In genomic region chr14:22549981-22550670, GRCh38 we compare ENCODE assay signal across 9 cellular contexts. TPM values are rescaled to one million over a fixed set of nuclear protein-coding genes. Genes with fewer than 3 reads are reported as not detected.
DNase-seq lines count a peak whose midpoint lies in the region; ATAC-seq and TF ChIP-seq lines count a peak whose summit lies in the region.
"Had no signal": no experiment of that assay in that cellular context is flagged by ENCODE, and none has a peak within 500 bp of the region (broad histone marks: within the 10 kb centered on the region; RNA-seq: fewer than 3 reads in every experiment).

No MANE protein-coding gene starts in this region.

- H3K9me3 ChIP-seq in SK-N-SH, result no peaks in the 10 kb centered on the region
- no peaks in the 10 kb centered on the region for H3K9me3 ChIP-seq in ovary
- no peaks in the 10 kb centered on the region for H3K9me3 ChIP-seq in breast epithelium

- H3K4me1 Mint-ChIP-seq in central memory CD8-positive, alpha-beta T cell, result peaks cover 95% of the 10 kb centered on the region

- 57% methylated on average over 10 of the region's 11 CpGs for WGBS in SK-N-SH (ENCODE audit: low lambda C conversion rate)
- 63 to 72% (median 69%) methylated on average over 11 of the region's 11 CpGs for WGBS in ovary, 3 donors

- H3K27ac ChIP-seq in SK-N-SH (ENCODE audit: low read depth in 2 of 2, low read length in 1 of 2), result peak overlapping the region in 1 of 2 experiments; percentile 34; a peak in 2 of 4 replicates
- H3K27ac ChIP-seq in ovary, result no peak overlapping the region
- peak overlapping the region in 1 of 2 donors; percentile 14 for H3K27ac ChIP-seq in breast epithelium
- H3K27ac ChIP-seq: parathyroid adenoma had no signal

- ATAC-seq in GM18508 (IDR thresholded peaks at IDR 0.05; ENCODE audit: insufficient read depth, unreplicated experiment), result peak; percentile 40
- ATAC-seq in HG02870 (IDR thresholded peaks at IDR 0.05; ENCODE audit: unreplicated experiment), result peak; percentile 63
- peak; percentile 68 for ATAC-seq in central memory CD8-positive, alpha-beta T cell (replicated peaks; ENCODE audit: extremely low read depth, poor library complexity, severe bottlenecking)

- peak overlapping the region; percentile 100 for H3K27ac Mint-ChIP-seq in central memory CD8-positive, alpha-beta T cell (ENCODE audit: low read depth)

- TF ChIP-seq EP300 in SK-N-SH (IDR thresholded peaks at IDR 0.05; ENCODE audit: borderline replicate concordance in 1 of 2, low read depth in 1 of 2, low read length in 1 of 2) (peak in 1 of 2 experiments; percentile 30; a peak in 1 of 4 replicates), ovary (IDR thresholded peaks at IDR 0.05) (no peak)

- H3K27me3 ChIP-seq in SK-N-SH (ENCODE audit: insufficient read depth), result no peaks in the 10 kb centered on the region
- H3K27me3 ChIP-seq in ovary, result no peaks in the 10 kb centered on the region
- no peaks in the 10 kb centered on the region for H3K27me3 ChIP-seq in breast epithelium

- peak overlapping the region; percentile 48 for H3K4me2 ChIP-seq in SK-N-SH

- H3K9me3 Mint-ChIP-seq in central memory CD8-positive, alpha-beta T cell, result no peaks in the 10 kb centered on the region

- POLR2A ChIA-PET in SK-N-SH (lab: Yijun Ruan, JAX), result no interaction called here

- peaks cover 90% of the 10 kb centered on the region for H3K36me3 Mint-ChIP-seq in central memory CD8-positive, alpha-beta T cell (ENCODE audit: insufficient read depth)

- H3F3A ChIP-seq in SK-N-SH (replicated peaks; ENCODE audit: insufficient read depth), result peaks cover 24% of the 10 kb centered on the region

- no peaks in the 10 kb centered on the region for H4K20me1 ChIP-seq in SK-N-SH (ENCODE audit: insufficient read depth)

- H3K4me3 Mint-ChIP-seq in central memory CD8-positive, alpha-beta T cell, result peak overlapping the region; percentile 77

- CTCF ChIA-PET in SK-N-SH (lab: Yijun Ruan, JAX), result interaction anchor here (1.1 to 10.3 kb wide), 4 partner anchors 18 to 303 kb away, joined by 3 to 116 read pairs (median 6); no protein-coding TSS in a partner anchor

- H3K27me3 Mint-ChIP-seq in central memory CD8-positive, alpha-beta T cell, result no peaks in the 10 kb centered on the region

- H3K9ac ChIP-seq in SK-N-SH, result no peak overlapping the region
- H3K9ac ChIP-seq: parathyroid adenoma had no signal

- H3K4me1 ChIP-seq in SK-N-SH (ENCODE audit: control insufficient read depth in 1 of 2, insufficient read depth in 2 of 2, low read depth in 1 of 2, low read length in 1 of 2) (peaks cover 0 to 53% of the 10 kb centered on the region in 2 experiments; a peak in 2 of 4 replicates), ovary (ENCODE audit: insufficient read depth) (peaks cover 2% of the 10 kb centered on the region), breast epithelium (no peaks in the 10 kb centered on the region)
- H3K4me1 ChIP-seq: parathyroid adenoma had no signal

- H3K79me2 ChIP-seq in SK-N-SH (ENCODE audit: insufficient read depth), result no peaks in the 10 kb centered on the region
- H3K79me2 ChIP-seq: parathyroid adenoma had no signal

- TF ChIP-seq RAD21 in SK-N-SH (IDR thresholded peaks at IDR 0.05; ENCODE audit: low read length), result no peak

- TF ChIP-seq CTCF in SK-N-SH (IDR thresholded peaks at IDR 0.05) (no peak), ovary (IDR thresholded peaks at IDR 0.05) (no peak), breast epithelium (IDR thresholded peaks at IDR 0.05) (no peak)

- DNase-seq in SK-N-SH (no peak), nucleus accumbens (lab: John Stamatoyannopoulos, UW) (no peak), ovary (no peak), breast epithelium (ENCODE audit: low spot score in 2 of 2) (no peak)
- peak in 1 of 2 donors; percentile 55 for DNase-seq in central memory CD8-positive, alpha-beta T cell (ENCODE audit: low spot score in 2 of 2)
- peak; percentile 53 to 76 for DNase-seq in stimulated activated CD4-positive, alpha-beta T cell treated with anti-CD3 and anti-CD28 coated beads, Interleukin-4, amount 100 ng/mL, for 4 hours

- peak overlapping the region; percentile 37; the same call in 1 of the 2 replicates for H2AFZ ChIP-seq in SK-N-SH (ENCODE audit: low read depth)
- H2AFZ ChIP-seq: parathyroid adenoma had no signal

- H3K36me3 ChIP-seq in SK-N-SH (replicated peaks in 1 of 2; ENCODE audit: control insufficient read depth in 1 of 2, insufficient read depth in 2 of 2, low read length in 1 of 2) (no peaks in the 10 kb centered on the region), ovary (no peaks in the 10 kb centered on the region), breast epithelium (no peaks in the 10 kb centered on the region)

- H3K9me2 ChIP-seq in SK-N-SH, result no peaks in the 10 kb centered on the region

- no peak overlapping the region for H3K4me3 ChIP-seq in SK-N-SH (ENCODE audit: low read depth in 2 of 2, low read length in 1 of 2)
- H3K4me3 ChIP-seq in ovary, result no peak overlapping the region
- no peak overlapping the region for H3K4me3 ChIP-seq in breast epithelium

- intact Hi-C loops in ovary (cut with DNase I) (loop anchor here in 3 of 4 donors (5.0 to 10.0 kb wide), 3 partner anchors 105 to 163 kb away; no protein-coding TSS in a partner anchor), breast epithelium (cut with DNase I; ENCODE audit: low total_unique reads) (loop anchor here (10.0 kb wide), 1 partner anchor 65 kb away; no protein-coding TSS in a partner anchor)

- TF ChIP-seq POLR2A in ovary (IDR thresholded peaks at IDR 0.05) (no peak), breast epithelium (IDR thresholded peaks at IDR 0.05) (no peak)

TF ChIP-seq in SK-N-SH, 30 proteins besides CTCF, POLR2A, EP300 and RAD21 (continues in another document):
- TF ChIP-seq NFIC (IDR thresholded peaks at IDR 0.05; ENCODE audit: borderline replicate concordance) (peak; percentile 3; the same call in 1 of the 2 replicates), FOSL2 (IDR thresholded peaks at IDR 0.05; ENCODE audit: borderline replicate concordance, low read depth) (peak; percentile 20; the same call in 1 of the 2 replicates), SIN3A (IDR thresholded peaks at IDR 0.05; ENCODE audit: borderline replicate concordance, low read depth, low read length) (no peak), GABPA (IDR thresholded peaks at IDR 0.05; ENCODE audit: low read depth) (no peak), RCOR1 (IDR thresholded peaks at IDR 0.05; ENCODE audit: low read length) (no peak), EZH2phosphoT487 (IDR thresholded peaks at IDR 0.05; ENCODE audit: borderline replicate concordance, low read depth) (no peak)
- TF ChIP-seq, protein P1, sequence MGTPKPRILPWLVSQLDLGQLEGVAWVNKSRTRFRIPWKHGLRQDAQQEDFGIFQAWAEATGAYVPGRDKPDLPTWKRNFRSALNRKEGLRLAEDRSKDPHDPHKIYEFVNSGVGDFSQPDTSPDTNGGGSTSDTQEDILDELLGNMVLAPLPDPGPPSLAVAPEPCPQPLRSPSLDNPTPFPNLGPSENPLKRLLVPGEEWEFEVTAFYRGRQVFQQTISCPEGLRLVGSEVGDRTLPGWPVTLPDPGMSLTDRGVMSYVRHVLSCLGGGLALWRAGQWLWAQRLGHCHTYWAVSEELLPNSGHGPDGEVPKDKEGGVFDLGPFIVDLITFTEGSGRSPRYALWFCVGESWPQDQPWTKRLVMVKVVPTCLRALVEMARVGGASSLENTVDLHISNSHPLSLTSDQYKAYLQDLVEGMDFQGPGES (IDR thresholded peaks at IDR 0.05; ENCODE audit: low read depth, low read length), result no peak
- TF ChIP-seq, protein P2, sequence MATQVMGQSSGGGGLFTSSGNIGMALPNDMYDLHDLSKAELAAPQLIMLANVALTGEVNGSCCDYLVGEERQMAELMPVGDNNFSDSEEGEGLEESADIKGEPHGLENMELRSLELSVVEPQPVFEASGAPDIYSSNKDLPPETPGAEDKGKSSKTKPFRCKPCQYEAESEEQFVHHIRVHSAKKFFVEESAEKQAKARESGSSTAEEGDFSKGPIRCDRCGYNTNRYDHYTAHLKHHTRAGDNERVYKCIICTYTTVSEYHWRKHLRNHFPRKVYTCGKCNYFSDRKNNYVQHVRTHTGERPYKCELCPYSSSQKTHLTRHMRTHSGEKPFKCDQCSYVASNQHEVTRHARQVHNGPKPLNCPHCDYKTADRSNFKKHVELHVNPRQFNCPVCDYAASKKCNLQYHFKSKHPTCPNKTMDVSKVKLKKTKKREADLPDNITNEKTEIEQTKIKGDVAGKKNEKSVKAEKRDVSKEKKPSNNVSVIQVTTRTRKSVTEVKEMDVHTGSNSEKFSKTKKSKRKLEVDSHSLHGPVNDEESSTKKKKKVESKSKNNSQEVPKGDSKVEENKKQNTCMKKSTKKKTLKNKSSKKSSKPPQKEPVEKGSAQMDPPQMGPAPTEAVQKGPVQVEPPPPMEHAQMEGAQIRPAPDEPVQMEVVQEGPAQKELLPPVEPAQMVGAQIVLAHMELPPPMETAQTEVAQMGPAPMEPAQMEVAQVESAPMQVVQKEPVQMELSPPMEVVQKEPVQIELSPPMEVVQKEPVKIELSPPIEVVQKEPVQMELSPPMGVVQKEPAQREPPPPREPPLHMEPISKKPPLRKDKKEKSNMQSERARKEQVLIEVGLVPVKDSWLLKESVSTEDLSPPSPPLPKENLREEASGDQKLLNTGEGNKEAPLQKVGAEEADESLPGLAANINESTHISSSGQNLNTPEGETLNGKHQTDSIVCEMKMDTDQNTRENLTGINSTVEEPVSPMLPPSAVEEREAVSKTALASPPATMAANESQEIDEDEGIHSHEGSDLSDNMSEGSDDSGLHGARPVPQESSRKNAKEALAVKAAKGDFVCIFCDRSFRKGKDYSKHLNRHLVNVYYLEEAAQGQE (IDR thresholded peaks at IDR 0.05; ENCODE audit: low read depth, low read length), result no peak
- TF ChIP-seq, protein P3, sequence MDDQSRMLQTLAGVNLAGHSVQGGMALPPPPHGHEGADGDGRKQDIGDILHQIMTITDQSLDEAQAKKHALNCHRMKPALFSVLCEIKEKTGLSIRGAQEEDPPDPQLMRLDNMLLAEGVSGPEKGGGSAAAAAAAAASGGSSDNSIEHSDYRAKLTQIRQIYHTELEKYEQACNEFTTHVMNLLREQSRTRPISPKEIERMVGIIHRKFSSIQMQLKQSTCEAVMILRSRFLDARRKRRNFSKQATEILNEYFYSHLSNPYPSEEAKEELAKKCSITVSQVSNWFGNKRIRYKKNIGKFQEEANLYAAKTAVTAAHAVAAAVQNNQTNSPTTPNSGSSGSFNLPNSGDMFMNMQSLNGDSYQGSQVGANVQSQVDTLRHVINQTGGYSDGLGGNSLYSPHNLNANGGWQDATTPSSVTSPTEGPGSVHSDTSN (IDR thresholded peaks at IDR 0.05), result peak; percentile 18; the same call in 1 of the 2 replicates

RNA-seq across cellular contexts. Expression of gene DAD1, which starts 38.9 kb away (rescaled TPM):
- 406 and 478 TPM in 2 replicates for polyA plus RNA-seq in SK-N-SH (2012; rRNA removed)
- polyA plus RNA-seq in SK-N-SH (2012; cell fraction: cytosol; rRNA removed), result 402 and 422 TPM in 2 replicates
- 149 and 190 TPM in 2 replicates for polyA plus RNA-seq in SK-N-SH (2012; cell fraction: nucleus; rRNA removed)
- total RNA-seq in ovary, result 100 to 1,000 TPM; 117 to 241 (median 141) TPM
- 100 to 1,000 TPM; 225 to 310 TPM for polyA plus RNA-seq in ovary
- 100 to 1,000 TPM; 192 to 238 (median 202) TPM for total RNA-seq in breast epithelium

RNA-seq across cellular contexts. Expression of gene ABHD4, which starts 48.0 kb away (rescaled TPM):
- 15.0 and 18.8 TPM in 2 replicates for polyA plus RNA-seq in SK-N-SH (2012; rRNA removed)
- polyA plus RNA-seq in SK-N-SH (2012; cell fraction: cytosol; rRNA removed), result 8.3 and 12.0 TPM in 2 replicates
- polyA plus RNA-seq in SK-N-SH (2012; cell fraction: nucleus; rRNA removed), result 14.3 and 16.8 TPM in 2 replicates
- 10 to 100 TPM in 6 of 7 donors, 1 to 10 TPM in 1; 5.6 to 28.6 (median 18.8) TPM for total RNA-seq in ovary
- 10 to 100 TPM; 16.7 to 64.0 TPM for polyA plus RNA-seq in ovary
- 10 to 100 TPM; 22.1 to 41.6 (median 25.2) TPM for total RNA-seq in breast epithelium

Comparison
In these comparisons a context has a peak if more than half of its experiments do, and no peak if none do; other contexts are left out.
1. DNase-seq: peak in stimulated activated CD4-positive, alpha-beta T cell treated with anti-CD3 and anti-CD28 coated beads, Interleukin-4, amount 100 ng/mL, for 4 hours (2 of 2); none in SK-N-SH (single experiment), nucleus accumbens (0 of 56), ovary (0 of 5) and breast epithelium (0 of 2).
2. Peak in every context shown above with its lines, with median percentiles within 50 percentile points of each other: ATAC-seq.